ENCODE assay signal across 8 cellular contexts in genomic region chr4:181528570-181529184, GRCh38.
DNase-seq lines count a peak whose midpoint lies in the region; ATAC-seq, FAIRE-seq and TF ChIP-seq lines count a peak whose summit lies in the region.

No MANE protein-coding gene starts in this region.

- no peaks in the 10 kb centered on the region for H3K9me3 Mint-ChIP-seq in Caco-2 (ENCODE audit: unreplicated experiment)

- DNase-seq in Caco-2 (peak; percentile 78 to 83), NCI-H526 (lab: John Stamatoyannopoulos, UW) (peak; percentile 6 to 82), K562 (ENCODE audit: extremely low read depth in 1 of 4, low spot score in 3 of 4) (peak; percentile 18 to 59 (median 34)), inferior parietal cortex (ENCODE audit: extremely low spot score) (peak; percentile 81), stromal cell of bone marrow (ENCODE audit: low read depth) (peak; percentile 32)

- TF ChIP-seq RAD21 in K562 (CRISPR knock-in tag; conservative IDR thresholded peaks at IDR 0.05 in 1 of 2, IDR thresholded peaks at IDR 0.05 in 1 of 2) = peak; percentile 58 to 71

- no peak for TF ChIP-seq POLR2A in K562 (conservative IDR thresholded peaks at IDR 0.05)

- no peaks in the 10 kb centered on the region for H4K20me1 ChIP-seq in K562 (replicated peaks; ENCODE audit: control insufficient read depth, insufficient read depth, low read length)

- H3K27me3 ChIP-seq in Caco-2 (replicated peaks; ENCODE audit: control insufficient read depth, insufficient read depth, low read length) (no peaks in the 10 kb centered on the region), K562 (ENCODE audit: control insufficient read depth in 2 of 2, insufficient read depth in 2 of 2, low read length in 2 of 2) (no peaks in the 10 kb centered on the region)

- ATAC-seq in GM18511 (IDR thresholded peaks at IDR 0.05; ENCODE audit: unreplicated experiment) (peak; percentile 73), HG03196 (IDR thresholded peaks at IDR 0.05; ENCODE audit: unreplicated experiment) (peak; percentile 63), K562 (peak; percentile 75; the same call in 2 of the 3 replicates), HG02938 (IDR thresholded peaks at IDR 0.05; ENCODE audit: unreplicated experiment) (no peak)

- no peak overlapping the region for H2AFZ ChIP-seq in K562 (ENCODE audit: low read depth, low read length)

- peak; percentile 83 to 89 for TF ChIP-seq CTCF in Caco-2 (IDR thresholded peaks at IDR 0.05; ENCODE audit: insufficient read depth in 1 of 2, low read depth in 1 of 2, low read length in 1 of 2, severe bottlenecking in 1 of 2, unreplicated experiment in 1 of 2)
- peak; percentile 52 to 65 (median 59) for TF ChIP-seq CTCF in K562 (IDR thresholded peaks at IDR 0.05 in 2 of 3, conservative IDR thresholded peaks at IDR 0.05 in 1 of 3; ENCODE audit: insufficient read depth in 2 of 3, low read depth in 1 of 3, low read length in 3 of 3)

- in situ Hi-C loops in K562 (cut with MboI) = no loop called here

- peaks cover 13% of the 10 kb centered on the region for H3K27me3 Mint-ChIP-seq in Caco-2 (ENCODE audit: insufficient read depth, unreplicated experiment)

- H3K9ac ChIP-seq in K562 (ENCODE audit: insufficient read depth in 1 of 2, low read depth in 2 of 2, low read length in 2 of 2) = no peak overlapping the region

- no peaks in the 10 kb centered on the region for H3K36me3 Mint-ChIP-seq in Caco-2 (ENCODE audit: insufficient read depth, unreplicated experiment)

- H3K36me3 ChIP-seq in Caco-2 (ENCODE audit: control insufficient read depth, insufficient read depth, low read length) = no peaks in the 10 kb centered on the region
- H3K36me3 ChIP-seq in K562 (ENCODE audit: control insufficient read depth, insufficient read depth, low read length) = no peaks in the 10 kb centered on the region

- no peak for TF ChIP-seq EP300 in K562 (IDR thresholded peaks at IDR 0.05; ENCODE audit: low read length)

- H3K4me3 ChIP-seq in Caco-2 (ENCODE audit: low read depth, low read length) (no peak overlapping the region), K562 (no peak overlapping the region)

- no peak overlapping the region for H3K27ac ChIP-seq in K562 (ENCODE audit: extremely low read depth, low read depth, low read length)

- H3K9me1 ChIP-seq in K562 (ENCODE audit: control insufficient read depth, insufficient read depth, low read length) = no peaks in the 10 kb centered on the region

- FAIRE-seq in K562 (lab: Jason Lieb, UNC) = no peak

- POLR2A ChIA-PET in Caco-2 (lab: Charles Lee) (no interaction called here), K562 (lab: Yijun Ruan, JAX) (no interaction called here)

- CTCF ChIA-PET in Caco-2 (lab: Charles Lee) (interaction anchor here (0.6 to 1.9 kb wide), 4 partner anchors 227 to 1113 kb away, joined by 3 to 5 read pairs (median 3); no protein-coding TSS in a partner anchor), K562 (lab: Yijun Ruan, JAX; ENCODE audit: low intra/inter-chr PET ratio) (interaction anchor here (0.6 kb wide), 2 partner anchors 37 to 386 kb away, joined by 3 to 4 read pairs; no protein-coding TSS in a partner anchor)

- H3K4me3 Mint-ChIP-seq in Caco-2 (ENCODE audit: unreplicated experiment) = no peak overlapping the region

- H3K9me3 ChIP-seq in Caco-2 (no peaks in the 10 kb centered on the region), K562 (replicated peaks; ENCODE audit: control insufficient read depth, insufficient read depth, low read depth, low read length) (no peaks in the 10 kb centered on the region)

- H3K4me1 Mint-ChIP-seq in Caco-2 (ENCODE audit: low read depth, unreplicated experiment) = no peaks in the 10 kb centered on the region

- WGBS in K562 (ENCODE audit: insufficient coverage, low coverage, missing lambda C conversion rate) = 2% methylated on average over 4 of the region's 4 CpGs

- no TSS peak for BruUV-seq in Caco-2 (replicated peaks; lab: Mats Ljungman, UMichigan)
- no TSS peak for BruUV-seq in K562 (replicated peaks; lab: Mats Ljungman, UMichigan)

- no peak overlapping the region for H3K4me2 ChIP-seq in K562 (ENCODE audit: insufficient read depth, low read length)

- intact Hi-C loops in Caco-2 (cut with micrococcal nuclease; ENCODE audit: unreplicated experiment) (loop anchor here (1.0 kb wide), 6 partner anchors 227 to 863 kb away; no protein-coding TSS in a partner anchor), K562 (cut with micrococcal nuclease) (loop anchor here (1.0 to 2.0 kb wide), 3 partner anchors 228 to 864 kb away; no protein-coding TSS in a partner anchor)

- H3K4me1 ChIP-seq in Caco-2 = no peaks in the 10 kb centered on the region
- H3K4me1 ChIP-seq in K562 (replicated peaks in 1 of 2; ENCODE audit: control insufficient read depth in 2 of 2, insufficient read depth in 2 of 2, low read length in 2 of 2) = no peaks in the 10 kb centered on the region

- H3K79me2 ChIP-seq in K562 (ENCODE audit: control insufficient read depth, insufficient read depth, low read length) = no peaks in the 10 kb centered on the region

- no peak overlapping the region for H3K27ac Mint-ChIP-seq in Caco-2 (ENCODE audit: unreplicated experiment)

TF ChIP-seq in K562, 482 proteins besides CTCF, POLR2A, EP300 and RAD21:
- no peak for TF ChIP-seq ZNF696 (CRISPR knock-in tag; conservative IDR thresholded peaks at IDR 0.05)
- TF ChIP-seq, protein P1, sequence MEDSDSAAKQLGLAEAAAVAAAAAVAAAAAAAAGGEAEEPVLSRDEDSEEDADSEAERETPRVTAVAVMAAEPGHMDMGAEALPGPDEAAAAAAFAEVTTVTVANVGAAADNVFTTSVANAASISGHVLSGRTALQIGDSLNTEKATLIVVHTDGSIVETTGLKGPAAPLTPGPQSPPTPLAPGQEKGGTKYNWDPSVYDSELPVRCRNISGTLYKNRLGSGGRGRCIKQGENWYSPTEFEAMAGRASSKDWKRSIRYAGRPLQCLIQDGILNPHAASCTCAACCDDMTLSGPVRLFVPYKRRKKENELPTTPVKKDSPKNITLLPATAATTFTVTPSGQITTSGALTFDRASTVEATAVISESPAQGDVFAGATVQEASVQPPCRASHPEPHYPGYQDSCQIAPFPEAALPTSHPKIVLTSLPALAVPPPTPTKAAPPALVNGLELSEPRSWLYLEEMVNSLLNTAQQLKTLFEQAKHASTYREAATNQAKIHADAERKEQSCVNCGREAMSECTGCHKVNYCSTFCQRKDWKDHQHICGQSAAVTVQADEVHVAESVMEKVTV (CRISPR knock-in tag; IDR thresholded peaks at IDR 0.05) = peak; percentile 49; the same call in 1 of the 2 replicates
- peak; percentile 42; the same call in 1 of the 2 replicates for TF ChIP-seq SMC3 (conservative IDR thresholded peaks at IDR 0.05; ENCODE audit: insufficient read depth, low read depth, low read length)
- TF ChIP-seq STAG1 (CRISPR knock-in tag; IDR thresholded peaks at IDR 0.05; ENCODE audit: borderline replicate concordance) = peak; percentile 42; the same call in 1 of the 2 replicates
- no peak for TF ChIP-seq FOXP1 (CRISPR knock-in tag; IDR thresholded peaks at IDR 0.05)
- no peak for TF ChIP-seq NFXL1 (CRISPR knock-in tag; IDR thresholded peaks at IDR 0.05)
- TF ChIP-seq NFIC (IDR thresholded peaks at IDR 0.05) = no peak
TF ChIP-seq in K562: peak in this region for 3.
